Comparison of ENCODE assay signal across 1 cellular context in the genomic region with DNA sequence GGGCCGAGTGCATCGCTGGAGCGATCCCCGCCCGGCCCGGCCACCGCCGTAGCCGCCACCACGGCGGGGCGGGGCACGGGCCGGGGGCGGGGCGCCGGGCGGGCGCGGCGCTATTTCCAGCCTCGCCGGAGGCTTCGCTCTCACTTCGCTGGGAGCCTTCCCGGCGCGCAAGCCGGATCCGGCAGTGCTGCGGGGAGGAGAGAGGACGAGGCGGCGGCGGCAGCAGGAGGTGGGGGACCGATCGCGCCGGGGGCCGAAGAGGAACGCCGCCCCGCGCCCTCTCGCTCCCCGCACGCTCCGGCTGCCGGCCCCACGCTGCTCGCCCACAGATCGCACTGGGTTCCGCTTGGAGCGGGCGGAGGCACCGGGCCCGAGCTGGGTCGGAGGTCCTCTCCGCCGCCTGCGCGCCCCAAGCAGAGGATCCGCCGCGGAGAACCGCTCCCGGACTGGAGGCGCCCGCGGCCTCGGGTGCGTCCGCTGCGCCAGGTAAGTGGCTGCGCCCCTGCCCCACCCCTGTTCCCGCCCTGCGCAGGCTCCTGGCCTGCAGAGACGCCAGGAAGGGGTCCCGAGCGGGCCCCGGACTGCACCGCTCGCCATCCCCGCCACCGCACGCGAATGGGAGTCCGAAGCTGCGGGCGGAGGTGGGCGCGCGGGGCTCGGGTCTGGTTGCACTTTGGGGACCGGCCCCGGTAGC.
A peak's percentile ranks its signal among the peaks of the same experiment; 100 is the strongest.
TF ChIP-seq lines count a peak whose summit lies in the region.

A gene with protein sequence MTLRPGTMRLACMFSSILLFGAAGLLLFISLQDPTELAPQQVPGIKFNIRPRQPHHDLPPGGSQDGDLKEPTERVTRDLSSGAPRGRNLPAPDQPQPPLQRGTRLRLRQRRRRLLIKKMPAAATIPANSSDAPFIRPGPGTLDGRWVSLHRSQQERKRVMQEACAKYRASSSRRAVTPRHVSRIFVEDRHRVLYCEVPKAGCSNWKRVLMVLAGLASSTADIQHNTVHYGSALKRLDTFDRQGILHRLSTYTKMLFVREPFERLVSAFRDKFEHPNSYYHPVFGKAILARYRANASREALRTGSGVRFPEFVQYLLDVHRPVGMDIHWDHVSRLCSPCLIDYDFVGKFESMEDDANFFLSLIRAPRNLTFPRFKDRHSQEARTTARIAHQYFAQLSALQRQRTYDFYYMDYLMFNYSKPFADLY (plus strand): TSS at position 143 of the 694 bp plus-strand sequence. CDS start 67,309 bp downstream, outside the sequence.

TF ChIP-seq in HEK293, 187 proteins besides CTCF, POLR2A, EP300 and RAD21 (continued from another document and continues in another):
- TF ChIP-seq ZBTB11 (tag by site-specific recombination; conservative IDR thresholded peaks at IDR 0.05; ENCODE audit: low read depth): peak; percentile 43; the same call in 1 of the 2 replicates
- no peak for TF ChIP-seq ZNF112 (tag by site-specific recombination; IDR thresholded peaks at IDR 0.05)
- TF ChIP-seq KLF8 (tag by site-specific recombination; IDR thresholded peaks at IDR 0.05): peak; percentile 78
- TF ChIP-seq ZSCAN30 (tag by site-specific recombination; IDR thresholded peaks at IDR 0.05): peak; percentile 78
- TF ChIP-seq, protein P1, sequence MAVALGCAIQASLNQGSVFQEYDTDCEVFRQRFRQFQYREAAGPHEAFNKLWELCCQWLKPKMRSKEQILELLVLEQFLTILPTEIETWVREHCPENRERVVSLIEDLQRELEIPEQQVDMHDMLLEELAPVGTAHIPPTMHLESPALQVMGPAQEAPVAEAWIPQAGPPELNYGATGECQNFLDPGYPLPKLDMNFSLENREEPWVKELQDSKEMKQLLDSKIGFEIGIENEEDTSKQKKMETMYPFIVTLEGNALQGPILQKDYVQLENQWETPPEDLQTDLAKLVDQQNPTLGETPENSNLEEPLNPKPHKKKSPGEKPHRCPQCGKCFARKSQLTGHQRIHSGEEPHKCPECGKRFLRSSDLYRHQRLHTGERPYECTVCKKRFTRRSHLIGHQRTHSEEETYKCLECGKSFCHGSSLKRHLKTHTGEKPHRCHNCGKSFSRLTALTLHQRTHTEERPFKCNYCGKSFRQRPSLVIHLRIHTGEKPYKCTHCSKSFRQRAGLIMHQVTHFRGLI (tag by site-specific recombination; IDR thresholded peaks at IDR 0.05): no peak
- peak; percentile 6; the same call in 1 of the 2 replicates for TF ChIP-seq ZNF677 (tag by site-specific recombination; IDR thresholded peaks at IDR 0.05)
- 0 out of 2 replicates have a peak, but pooled peaks have one; percentile 71 for TF ChIP-seq ZNF658 (tag by site-specific recombination; IDR thresholded peaks at IDR 0.05)
- TF ChIP-seq, protein P2, sequence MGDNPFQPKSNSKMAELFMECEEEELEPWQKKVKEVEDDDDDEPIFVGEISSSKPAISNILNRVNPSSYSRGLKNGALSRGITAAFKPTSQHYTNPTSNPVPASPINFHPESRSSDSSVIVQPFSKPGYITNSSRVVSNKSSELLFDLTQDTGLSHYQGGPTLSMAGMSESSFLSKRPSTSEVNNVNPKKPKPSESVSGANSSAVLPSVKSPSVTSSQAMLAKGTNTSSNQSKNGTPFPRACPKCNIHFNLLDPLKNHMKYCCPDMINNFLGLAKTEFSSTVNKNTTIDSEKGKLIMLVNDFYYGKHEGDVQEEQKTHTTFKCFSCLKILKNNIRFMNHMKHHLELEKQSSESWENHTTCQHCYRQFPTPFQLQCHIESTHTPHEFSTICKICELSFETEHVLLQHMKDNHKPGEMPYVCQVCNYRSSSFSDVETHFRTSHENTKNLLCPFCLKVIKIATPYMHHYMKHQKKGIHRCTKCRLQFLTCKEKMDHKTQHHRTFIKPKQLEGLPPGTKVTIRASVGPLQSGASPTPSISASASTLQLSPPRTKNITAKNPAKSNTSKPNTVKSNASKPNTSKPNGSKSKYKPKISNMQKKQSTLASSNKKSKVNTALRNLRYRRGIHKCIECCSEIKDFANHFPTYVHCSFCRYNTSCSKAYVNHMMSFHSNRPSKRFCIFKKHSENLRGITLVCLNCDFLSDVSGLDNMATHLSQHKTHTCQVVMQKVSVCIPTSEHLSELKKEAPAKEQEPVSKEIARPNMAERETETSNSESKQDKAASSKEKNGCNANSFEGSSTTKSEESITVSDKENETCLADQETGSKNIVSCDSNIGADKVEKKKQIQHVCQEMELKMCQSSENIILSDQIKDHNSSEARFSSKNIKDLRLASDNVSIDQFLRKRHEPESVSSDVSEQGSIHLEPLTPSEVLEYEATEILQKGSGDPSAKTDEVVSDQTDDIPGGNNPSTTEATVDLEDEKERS (tag by site-specific recombination; IDR thresholded peaks at IDR 0.05): no peak
- TF ChIP-seq ZNF785 (tag by site-specific recombination; IDR thresholded peaks at IDR 0.05): peak; percentile 95
- peak; percentile 35; the same call in 1 of the 2 replicates for TF ChIP-seq ZNF513 (tag by site-specific recombination; IDR thresholded peaks at IDR 0.05)
- TF ChIP-seq ZIC2 (tag by site-specific recombination; IDR thresholded peaks at IDR 0.05): peak; percentile 78
- TF ChIP-seq ZNF184 (tag by site-specific recombination; IDR thresholded peaks at IDR 0.05): peak; percentile 59; the same call in 1 of the 2 replicates
- TF ChIP-seq, protein P3, sequence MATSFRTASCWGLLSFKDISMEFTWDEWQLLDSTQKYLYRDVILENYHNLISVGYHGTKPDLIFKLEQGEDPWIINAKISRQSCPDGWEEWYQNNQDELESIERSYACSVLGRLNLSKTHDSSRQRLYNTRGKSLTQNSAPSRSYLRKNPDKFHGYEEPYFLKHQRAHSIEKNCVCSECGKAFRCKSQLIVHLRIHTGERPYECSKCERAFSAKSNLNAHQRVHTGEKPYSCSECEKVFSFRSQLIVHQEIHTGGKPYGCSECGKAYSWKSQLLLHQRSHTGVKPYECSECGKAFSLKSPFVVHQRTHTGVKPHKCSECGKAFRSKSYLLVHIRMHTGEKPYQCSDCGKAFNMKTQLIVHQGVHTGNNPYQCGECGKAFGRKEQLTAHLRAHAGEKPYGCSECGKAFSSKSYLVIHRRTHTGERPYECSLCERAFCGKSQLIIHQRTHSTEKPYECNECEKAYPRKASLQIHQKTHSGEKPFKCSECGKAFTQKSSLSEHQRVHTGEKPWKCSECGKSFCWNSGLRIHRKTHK (tag by site-specific recombination; IDR thresholded peaks at IDR 0.05): no peak
- TF ChIP-seq, protein P4, sequence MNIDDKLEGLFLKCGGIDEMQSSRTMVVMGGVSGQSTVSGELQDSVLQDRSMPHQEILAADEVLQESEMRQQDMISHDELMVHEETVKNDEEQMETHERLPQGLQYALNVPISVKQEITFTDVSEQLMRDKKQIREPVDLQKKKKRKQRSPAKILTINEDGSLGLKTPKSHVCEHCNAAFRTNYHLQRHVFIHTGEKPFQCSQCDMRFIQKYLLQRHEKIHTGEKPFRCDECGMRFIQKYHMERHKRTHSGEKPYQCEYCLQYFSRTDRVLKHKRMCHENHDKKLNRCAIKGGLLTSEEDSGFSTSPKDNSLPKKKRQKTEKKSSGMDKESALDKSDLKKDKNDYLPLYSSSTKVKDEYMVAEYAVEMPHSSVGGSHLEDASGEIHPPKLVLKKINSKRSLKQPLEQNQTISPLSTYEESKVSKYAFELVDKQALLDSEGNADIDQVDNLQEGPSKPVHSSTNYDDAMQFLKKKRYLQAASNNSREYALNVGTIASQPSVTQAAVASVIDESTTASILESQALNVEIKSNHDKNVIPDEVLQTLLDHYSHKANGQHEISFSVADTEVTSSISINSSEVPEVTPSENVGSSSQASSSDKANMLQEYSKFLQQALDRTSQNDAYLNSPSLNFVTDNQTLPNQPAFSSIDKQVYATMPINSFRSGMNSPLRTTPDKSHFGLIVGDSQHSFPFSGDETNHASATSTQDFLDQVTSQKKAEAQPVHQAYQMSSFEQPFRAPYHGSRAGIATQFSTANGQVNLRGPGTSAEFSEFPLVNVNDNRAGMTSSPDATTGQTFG (tag by site-specific recombination; IDR thresholded peaks at IDR 0.05; ENCODE audit: borderline replicate concordance): peak; percentile 74
- peak; percentile 17; the same call in 1 of the 2 replicates for TF ChIP-seq PRDM10 (tag by site-specific recombination; IDR thresholded peaks at IDR 0.05)
- TF ChIP-seq ZNF596 (tag by site-specific recombination; IDR thresholded peaks at IDR 0.05): peak; percentile 72
- peak; percentile 70; the same call in 1 of the 2 replicates for TF ChIP-seq ZNF341 (tag by site-specific recombination; IDR thresholded peaks at IDR 0.05; ENCODE audit: low read depth)
- peak; percentile 66; the same call in 1 of the 2 replicates for TF ChIP-seq REST (tag by site-specific recombination; IDR thresholded peaks at IDR 0.05)
- TF ChIP-seq KLF17 (tag by site-specific recombination; IDR thresholded peaks at IDR 0.05): peak; percentile 98
- TF ChIP-seq ZNF121 (tag by site-specific recombination; IDR thresholded peaks at IDR 0.05): peak; percentile 68; the same call in 1 of the 2 replicates
